In the genomic region with DNA sequence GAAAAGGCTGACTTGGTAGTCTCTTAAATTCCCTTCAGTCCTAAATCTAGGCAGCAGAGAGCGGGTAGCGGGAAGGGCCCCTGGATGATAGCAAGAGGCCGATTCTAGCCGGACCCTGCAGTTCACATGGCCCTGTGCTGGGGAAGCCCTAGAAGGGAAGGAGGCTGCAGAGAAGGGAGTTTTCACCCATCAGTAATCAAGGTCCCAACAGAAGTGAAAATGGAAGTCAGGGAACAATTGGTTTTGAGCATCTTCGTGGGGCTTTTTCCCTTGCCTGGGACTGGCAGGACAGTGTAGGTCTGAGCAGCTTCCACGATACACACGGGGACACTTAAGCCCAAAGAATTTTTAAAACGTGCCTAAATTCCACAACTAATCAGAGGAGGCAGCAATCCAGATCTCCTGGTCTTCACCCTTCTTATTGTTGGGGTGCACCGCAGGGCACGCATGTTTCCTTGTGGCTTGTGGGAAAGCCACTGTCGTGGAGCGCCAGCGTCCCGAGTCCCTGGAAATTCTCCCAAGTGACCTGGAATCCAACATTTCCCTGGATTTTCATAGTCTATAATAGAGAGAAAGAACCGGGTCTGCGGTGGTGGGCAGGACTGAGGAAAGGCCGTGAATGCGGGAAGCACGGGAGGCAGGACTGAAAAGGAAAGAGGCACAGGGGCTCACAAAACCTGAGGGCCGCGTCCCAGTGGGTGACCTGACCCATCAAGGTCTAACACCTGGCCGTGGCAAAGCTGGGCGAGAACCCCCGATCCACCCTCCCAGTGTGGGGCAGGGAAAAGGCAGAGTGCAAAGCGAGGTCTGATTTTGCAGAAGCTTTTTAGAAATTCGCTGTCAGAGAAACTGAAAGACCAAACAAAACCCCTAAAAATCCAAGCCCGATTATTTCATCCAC, we compare ENCODE assay signal across 8 cellular contexts. TPM values are rescaled to one million over a fixed set of nuclear protein-coding genes. Genes with fewer than 3 reads are reported as not detected.
A peak's percentile ranks its signal among the peaks of the same experiment; 100 is the strongest.
DNase-seq lines count a peak whose midpoint lies in the region; ATAC-seq, FAIRE-seq and TF ChIP-seq lines count a peak whose summit lies in the region.

No MANE protein-coding gene starts in this region.

- peak overlapping the region; percentile 86 for H3K4me3 Mint-ChIP-seq in memory B cell

- H4K20me1 ChIP-seq in K562 (replicated peaks; ENCODE audit: control insufficient read depth, insufficient read depth, low read length): no peaks in the 10 kb centered on the region

- no peaks in the 10 kb centered on the region for H3K9me1 ChIP-seq in K562 (ENCODE audit: control insufficient read depth, insufficient read depth, low read length)

- H3K4me3 ChIP-seq in heart left ventricle: peak overlapping the region; percentile 54 to 94 (median 72)
- peak overlapping the region; percentile 58 for H3K4me3 ChIP-seq in K562
- peak overlapping the region; percentile 49 to 83 for H3K4me3 ChIP-seq in vagina

- peak overlapping the region; percentile 64 for H3K4me2 ChIP-seq in K562 (ENCODE audit: insufficient read depth, low read length)

- in situ Hi-C loops in K562 (cut with MboI): no loop called here

- no peaks in the 10 kb centered on the region for H3K27me3 ChIP-seq in heart left ventricle
- peaks cover 0 to 11% of the 10 kb centered on the region in 2 experiments; a peak in 2 of 5 replicates for H3K27me3 ChIP-seq in K562 (ENCODE audit: control insufficient read depth in 2 of 2, insufficient read depth in 2 of 2, low read length in 2 of 2)
- no peaks in the 10 kb centered on the region for H3K27me3 ChIP-seq in vagina

- peaks cover 0 to 11% (median 0%) of the 10 kb centered on the region in 9 donors for H3K36me3 ChIP-seq in heart left ventricle
- 0 out of 3 replicates have a peak, but pooled peaks cover 3% of the 10 kb centered on the region for H3K36me3 ChIP-seq in K562 (ENCODE audit: control insufficient read depth, insufficient read depth, low read length)
- no peaks in the 10 kb centered on the region for H3K36me3 ChIP-seq in vagina

- POLR2A ChIA-PET in K562 (lab: Yijun Ruan, JAX): no interaction called here

- no peak for TF ChIP-seq RAD21 in K562 (CRISPR knock-in tag; conservative IDR thresholded peaks at IDR 0.05 in 1 of 2, IDR thresholded peaks at IDR 0.05 in 1 of 2)

- H3K4me1 ChIP-seq in heart left ventricle (peaks cover 0 to 59% (median 27%) of the 10 kb centered on the region in 12 donors), K562 (replicated peaks in 1 of 2; ENCODE audit: control insufficient read depth in 2 of 2, insufficient read depth in 2 of 2, low read length in 2 of 2) (peaks cover 10 to 25% of the 10 kb centered on the region in 2 experiments; a peak in 4 of 5 replicates), vagina (peaks cover 88% of the 10 kb centered on the region)

- H3K9me3 Mint-ChIP-seq in memory B cell: no peaks in the 10 kb centered on the region

- no peak overlapping the region for H3K27ac Mint-ChIP-seq in memory B cell

- DNase-seq in heart left ventricle: peak in 1 of 5 donors; percentile 71
- DNase-seq in Right ventricle myocardium superior: no peak
- no peak for DNase-seq in K562 (ENCODE audit: extremely low read depth in 1 of 4, low spot score in 3 of 4)
- DNase-seq in memory B cell (ENCODE audit: low spot score in 2 of 2): no peak
- DNase-seq in vagina (ENCODE audit: extremely low spot score in 2 of 2): no peak
- no peak for DNase-seq in UCSD-AML1 (lab: John Stamatoyannopoulos, UW; ENCODE audit: unreplicated experiment)
- DNase-seq in HTR-8/SVneo (ENCODE audit: insufficient read length, low spot score): no peak

- H3K9ac ChIP-seq in K562 (ENCODE audit: insufficient read depth in 1 of 2, low read depth in 2 of 2, low read length in 2 of 2): peak overlapping the region; percentile 60 to 85

- ATAC-seq in heart left ventricle: no peak
- ATAC-seq in Right ventricle myocardium superior (ENCODE audit: poor library complexity): no peak
- no peak for ATAC-seq in K562
- peak; percentile 6 for ATAC-seq in memory B cell (ENCODE audit: low read depth)
- ATAC-seq in HG03521 (IDR thresholded peaks at IDR 0.05; ENCODE audit: unreplicated experiment): no peak

- H3K79me2 ChIP-seq in K562 (ENCODE audit: control insufficient read depth, insufficient read depth, low read length): peaks cover 4% of the 10 kb centered on the region; the same call in 1 of the 3 replicates

- no TSS peak for BruUV-seq in K562 (replicated peaks; lab: Mats Ljungman, UMichigan)

- H3K9me3 ChIP-seq in heart left ventricle (no peaks in the 10 kb centered on the region), K562 (replicated peaks; ENCODE audit: control insufficient read depth, insufficient read depth, low read depth, low read length) (no peaks in the 10 kb centered on the region), vagina (no peaks in the 10 kb centered on the region)

- H3K36me3 Mint-ChIP-seq in memory B cell: no peaks in the 10 kb centered on the region

- WGBS in heart left ventricle, 4 donors: 23 to 30% (median 28%) methylated on average over 27 of the region's 27 CpGs
- WGBS in K562 (ENCODE audit: insufficient coverage, low coverage, missing lambda C conversion rate): 40% methylated on average over 25 of the region's 27 CpGs

- FAIRE-seq in K562 (lab: Jason Lieb, UNC): peak; percentile 74
- no peak for FAIRE-seq in HTR-8/SVneo (lab: Jason Lieb, UNC)

- peak overlapping the region; percentile 90 for H2AFZ ChIP-seq in K562 (ENCODE audit: low read depth, low read length)

- CTCF ChIA-PET in K562 (lab: Yijun Ruan, JAX; ENCODE audit: low intra/inter-chr PET ratio): no interaction called here

- no peak for TF ChIP-seq CTCF in heart left ventricle (IDR thresholded peaks at IDR 0.05)
- TF ChIP-seq CTCF in K562 (IDR thresholded peaks at IDR 0.05 in 2 of 3, conservative IDR thresholded peaks at IDR 0.05 in 1 of 3; ENCODE audit: insufficient read depth in 2 of 3, low read depth in 1 of 3, low read length in 3 of 3): no peak
- TF ChIP-seq CTCF in vagina (IDR thresholded peaks at IDR 0.05): no peak

- no peak for TF ChIP-seq EP300 in K562 (IDR thresholded peaks at IDR 0.05; ENCODE audit: low read length)

- peak overlapping the region; percentile 67 to 87 (median 77) for H3K27ac ChIP-seq in heart left ventricle
- peak overlapping the region; percentile 32; the same call in 1 of the 3 replicates for H3K27ac ChIP-seq in K562 (ENCODE audit: extremely low read depth, low read depth, low read length)
- peak overlapping the region; percentile 80 for H3K27ac ChIP-seq in vagina

- TF ChIP-seq POLR2A in heart left ventricle (IDR thresholded peaks at IDR 0.05) (no peak), K562 (conservative IDR thresholded peaks at IDR 0.05) (no peak), vagina (IDR thresholded peaks at IDR 0.05) (no peak)

- peaks cover 8% of the 10 kb centered on the region for H3K4me1 Mint-ChIP-seq in memory B cell

- intact Hi-C loops in heart left ventricle (cut with DNase I) (loop anchor here in 2 of 10 donors (5.0 kb wide), 2 partner anchors 33 to 38 kb away; no protein-coding TSS in a partner anchor), Right ventricle myocardium superior (cut with DNase I) (no loop called here), K562 (cut with micrococcal nuclease) (loop anchor here (10.0 kb wide), 1 partner anchor 855 kb away; no protein-coding TSS in a partner anchor), vagina (cut with DNase I) (no loop called here)

- H3K27me3 Mint-ChIP-seq in memory B cell: peaks cover 26% of the 10 kb centered on the region

TF ChIP-seq in K562, 482 proteins besides CTCF, POLR2A, EP300 and RAD21 (continues in another document):
- TF ChIP-seq PML (IDR thresholded peaks at IDR 0.05; ENCODE audit: low read length): no peak
- TF ChIP-seq EP400 (IDR thresholded peaks at IDR 0.05): peak; percentile 28; the same call in 1 of the 2 replicates

RNA-seq across cellular contexts. Expression of a gene that starts 0.8 kb away (rescaled TPM):
- total RNA-seq in heart left ventricle: 10 to 100 TPM; 10.3 to 41.9 (median 19.9) TPM
- 10 to 100 TPM; 11.9 to 26.4 TPM for polyA plus RNA-seq in heart left ventricle
- 30.0 TPM for total RNA-seq in Right ventricle myocardium superior
- 6.8 and 14.7 TPM in 2 replicates for total RNA-seq in K562 (2011; cell fraction: chromatin; rRNA removed; ENCODE audit: low replicate concordance)
- 12.0 and 19.3 TPM in 2 replicates for total RNA-seq in K562 (2011; cell fraction: nucleolus; rRNA removed)
- total RNA-seq in K562 (2011; cell fraction: nucleoplasm; rRNA removed): 12.0 and 15.3 TPM in 2 replicates
- total RNA-seq in K562 (2014; rRNA removed): 13.8 and 19.8 TPM in 2 replicates
- 4.1 and 6.3 TPM in 2 replicates for total RNA-seq in K562 (2014; rRNA removed; fragmentation: Illumina TruSeq; extraction: Trizol)
- 7.5 and 8.3 TPM in 2 replicates for total RNA-seq in K562 (2015; rRNA removed; fragmentation: Illumina TruSeq; extraction: Trizol)
- 20.8 and 21.6 TPM in 2 replicates for total RNA-seq in K562 (2021)
- 5.7 and 9.5 TPM in 2 replicates for polyA plus RNA-seq in K562 (2011; rRNA removed)
- polyA plus RNA-seq in K562 (2011; cell fraction: cytosol; rRNA removed): 11.5 and 20.7 TPM in 2 replicates
- polyA plus RNA-seq in K562 (2011; cell fraction: nucleus; rRNA removed): 5.5 and 8.3 TPM in 2 replicates
- polyA plus RNA-seq in K562 (2012): 8.4 and 16.9 TPM in 2 replicates
- polyA plus RNA-seq in K562 (2014; fragmentation: Illumina TruSeq; extraction: Trizol): 11.7 and 12.0 TPM in 2 replicates
- 1 to 10 TPM; 1.1 to 1.4 TPM for polyA plus RNA-seq in K562 (2014; fragmentation: Nextera tagmentation; extraction: Ambion mirVana)
- 14.5 and 17.3 TPM in 2 replicates for polyA plus RNA-seq in K562 (2014; rRNA removed)
- 2.8 and 3.0 TPM in 2 replicates for polyA minus RNA-seq in K562 (2011; rRNA and poly(A)+ RNA removed)
- 6.1 and 8.7 TPM in 2 replicates for polyA minus RNA-seq in K562 (2011; cell fraction: cytosol; rRNA and poly(A)+ RNA removed)
- 3.4 and 4.4 TPM in 2 replicates for polyA minus RNA-seq in K562 (2011; cell fraction: nucleus; rRNA and poly(A)+ RNA removed)
- 56.7 TPM for total RNA-seq in vagina

RNA-seq across cellular contexts. Expression of a gene that starts 29.9 kb away (rescaled TPM):
- under 1 TPM in 1 of 9 donors, not detected in 8; 0.15 TPM for total RNA-seq in heart left ventricle
- not detected for polyA plus RNA-seq in heart left ventricle
- total RNA-seq in Right ventricle myocardium superior: not detected
- total RNA-seq in K562 (2011; cell fraction: chromatin; rRNA removed; ENCODE audit: low replicate concordance): not detected in 2 replicates
- total RNA-seq in K562 (2011; cell fraction: nucleolus; rRNA removed): not detected in 2 replicates
- total RNA-seq in K562 (2011; cell fraction: nucleoplasm; rRNA removed): not detected in 2 replicates
- not detected in 2 replicates for total RNA-seq in K562 (2014; rRNA removed)
- total RNA-seq in K562 (2014; rRNA removed; fragmentation: Illumina TruSeq; extraction: Trizol): not detected in 2 replicates
- total RNA-seq in K562 (2015; rRNA removed; fragmentation: Illumina TruSeq; extraction: Trizol): not detected in 2 replicates
- total RNA-seq in K562 (2021): not detected in 2 replicates
- not detected in 2 replicates for polyA plus RNA-seq in K562 (2011; rRNA removed)
- polyA plus RNA-seq in K562 (2011; cell fraction: cytosol; rRNA removed): not detected in 2 replicates
- polyA plus RNA-seq in K562 (2011; cell fraction: nucleus; rRNA removed): not detected in 2 replicates
- not detected in 2 replicates for polyA plus RNA-seq in K562 (2012)
- not detected in 2 replicates for polyA plus RNA-seq in K562 (2014; fragmentation: Illumina TruSeq; extraction: Trizol)
- polyA plus RNA-seq in K562 (2014; fragmentation: Nextera tagmentation; extraction: Ambion mirVana): not detected
- not detected in 2 replicates for polyA plus RNA-seq in K562 (2014; rRNA removed)
- polyA minus RNA-seq in K562 (2011; rRNA and poly(A)+ RNA removed): not detected in 2 replicates
- not detected in 2 replicates for polyA minus RNA-seq in K562 (2011; cell fraction: cytosol; rRNA and poly(A)+ RNA removed)
- polyA minus RNA-seq in K562 (2011; cell fraction: nucleus; rRNA and poly(A)+ RNA removed): not detected in 2 replicates
- total RNA-seq in vagina: 2.7 TPM
